18 cellular contexts compared by ENCODE assay signal in genomic region chr6:157246048-157246630, GRCh38.
A peak's percentile ranks its signal among the peaks of the same experiment; 100 is the strongest.
DNase-seq lines count a peak whose midpoint lies in the region; ATAC-seq and TF ChIP-seq lines count a peak whose summit lies in the region.
"Had no signal": no experiment of that assay in that cellular context is flagged by ENCODE, and none has a peak within 500 bp of the region (broad histone marks: within the 10 kb centered on the region; RNA-seq: fewer than 3 reads in every experiment).

No MANE protein-coding gene starts in this region.

- no peaks in the 10 kb centered on the region for H4K20me1 ChIP-seq in PC-9 (ENCODE audit: insufficient read depth)

- H3F3A ChIP-seq in PC-9 (ENCODE audit: insufficient read depth, low read depth) = no peaks in the 10 kb centered on the region

- no peaks in the 10 kb centered on the region for H3K79me2 ChIP-seq in PC-9 (ENCODE audit: low read depth)

- H3K4me3 ChIP-seq in right atrium auricular region = no peak overlapping the region
- no peak overlapping the region for H3K4me3 ChIP-seq in fibroblast of pulmonary artery (replicated peaks; ENCODE audit: low read depth, low read length)
- no peak overlapping the region for H3K4me3 ChIP-seq in psoas muscle
- no peak overlapping the region for H3K4me3 ChIP-seq in PC-9
- H3K4me3 ChIP-seq: adrenal gland, transverse colon had no signal

- intact Hi-C loops in left cardiac atrium (cut with DNase I) (no loop called here), psoas muscle (cut with DNase I) (no loop called here), PC-9 (cut with micrococcal nuclease; ENCODE audit: unreplicated experiment) (no loop called here)

- H2AFZ ChIP-seq in PC-9 = no peak overlapping the region

- H3K4me1 ChIP-seq in right atrium auricular region (peaks cover 0 to 27% of the 10 kb centered on the region in 2 donors), psoas muscle (peaks cover 29% of the 10 kb centered on the region), PC-9 (replicated peaks; ENCODE audit: insufficient read depth) (no peaks in the 10 kb centered on the region)

- no peaks in the 10 kb centered on the region for H3K9me2 ChIP-seq in PC-9 (ENCODE audit: insufficient read depth)

- H3K9me3 ChIP-seq in right atrium auricular region (no peaks in the 10 kb centered on the region), psoas muscle (peaks cover 7% of the 10 kb centered on the region), PC-9 (ENCODE audit: insufficient read depth, low read depth) (peaks cover 3% of the 10 kb centered on the region; the same call in 1 of the 2 replicates)
- H3K9me3 ChIP-seq: adrenal gland, transverse colon had no signal

- no peak overlapping the region for H3K4me2 ChIP-seq in PC-9

- ATAC-seq in left cardiac atrium = peak; percentile 9 to 52
- no peak for ATAC-seq in psoas muscle

- POLR2A ChIA-PET in PC-9 (lab: Charles Lee; ENCODE audit: unreplicated experiment) = no interaction called here

- DNase-seq in left cardiac atrium (peak; percentile 33), right atrium auricular region (ENCODE audit: low spot score) (no peak), fibroblast of pulmonary artery (ENCODE audit: low read depth) (peak; percentile 38), psoas muscle (peak; percentile 58 to 73), NCI-H1105 (lab: John Stamatoyannopoulos, UW) (no peak), PC-9 (no peak)
- DNase-seq in activated naive CD4-positive, alpha-beta T cell (lab: John Stamatoyannopoulos, UW) = no peak
- no peak for DNase-seq in stimulated activated CD4-positive, alpha-beta T cell treated with anti-CD3 and anti-CD28 coated beads, Interleukin-4, amount 100 ng/mL, for 4 hours
- DNase-seq: ACHN; activated CD4-positive, CD25-positive, alpha-beta regulatory T cell; adrenal gland; EL; immature natural killer cell; Karpas-422; NCI-H1436 treated with DMSO at 0.1 percent for 48 hours; nephron progenitor cell; stimulated activated CD4-positive, alpha-beta T cell treated with anti-CD3 and anti-CD28 coated beads, Interleukin-2, amount 100 ng/mL, for 48 hours; transverse colon had no signal

- H3K36me3 ChIP-seq in right atrium auricular region (no peaks in the 10 kb centered on the region), psoas muscle (ENCODE audit: insufficient read depth in 1 of 2, low read depth in 1 of 2) (no peaks in the 10 kb centered on the region), PC-9 (ENCODE audit: low read depth) (no peaks in the 10 kb centered on the region)
- H3K36me3 ChIP-seq: adrenal gland, transverse colon had no signal

- TF ChIP-seq CTCF in right atrium auricular region (IDR thresholded peaks at IDR 0.05) = no peak
- TF ChIP-seq CTCF in fibroblast of pulmonary artery (IDR thresholded peaks at IDR 0.05; ENCODE audit: low read length, missing control alignments) = no peak
- TF ChIP-seq CTCF in psoas muscle (IDR thresholded peaks at IDR 0.05) = no peak
- TF ChIP-seq CTCF in PC-9 (conservative IDR thresholded peaks at IDR 0.05) = no peak

- CTCF ChIA-PET in PC-9 (lab: Charles Lee) = no interaction called here

- H3K27me3 ChIP-seq in right atrium auricular region (no peaks in the 10 kb centered on the region), psoas muscle (ENCODE audit: insufficient read depth in 3 of 3, low read length in 2 of 3) (no peaks in the 10 kb centered on the region), PC-9 (ENCODE audit: insufficient read depth, low read depth) (no peaks in the 10 kb centered on the region; the same call in 1 of the 2 replicates)
- H3K27me3 ChIP-seq: adrenal gland, transverse colon had no signal

- H3K27ac ChIP-seq in right atrium auricular region (peak overlapping the region in 1 of 2 donors; percentile 67), psoas muscle (no peak overlapping the region), PC-9 (no peak overlapping the region)
- H3K27ac ChIP-seq: adrenal gland, transverse colon had no signal

- 82 to 86% (median 83%) methylated on average over 21 of the region's 21 CpGs for WGBS in psoas muscle, 3 donors

- no TSS peak for BruUV-seq in PC-9 (replicated peaks; lab: Mats Ljungman, UMichigan)

Comparison
In these comparisons a context has a peak if more than half of its experiments do, and no peak if none do; other contexts are left out.
1. DNase-seq: peak in left cardiac atrium (single experiment), fibroblast of pulmonary artery (single experiment) and psoas muscle (2 of 2); none in right atrium auricular region (single experiment), activated naive CD4-positive, alpha-beta T cell (0 of 4), stimulated activated CD4-positive, alpha-beta T cell treated with anti-CD3 and anti-CD28 coated beads, Interleukin-4, amount 100 ng/mL, for 4 hours (0 of 2), NCI-H1105 (single experiment) and PC-9 (0 of 2).
2. ATAC-seq: peak in left cardiac atrium (2 of 2); none in psoas muscle (0 of 4).